Comparison of ENCODE assay signal across 30 cellular contexts in genomic region chr11:64691543-64691942, GRCh38. TPM values are rescaled to one million over a fixed set of nuclear protein-coding genes. Genes with fewer than 3 reads are reported as not detected.
DNase-seq lines count a peak whose midpoint lies in the region; ATAC-seq, FAIRE-seq and TF ChIP-seq lines count a peak whose summit lies in the region.
"Had no signal": no experiment of that assay in that cellular context is flagged by ENCODE, and none has a peak within 500 bp of the region (broad histone marks: within the 10 kb centered on the region; RNA-seq: fewer than 3 reads in every experiment).

No MANE protein-coding gene starts in this region.

- TF ChIP-seq RAD21 in K562 (CRISPR knock-in tag; conservative IDR thresholded peaks at IDR 0.05 in 1 of 2, IDR thresholded peaks at IDR 0.05 in 1 of 2), result no peak

- WGBS in K562 (ENCODE audit: insufficient coverage, low coverage, missing lambda C conversion rate), result 6% methylated on average over 1 of the region's 1 CpG

- no peaks in the 10 kb centered on the region for H3K9me3 Mint-ChIP-seq in activated naive CD4-positive, alpha-beta T cell treated with anti-CD3 and anti-CD28 coated beads, Interleukin-2, amount 50 U/mL, for 24 hours
- H3K9me3 Mint-ChIP-seq in stimulated activated effector memory CD8-positive, alpha-beta T cell treated with anti-CD3 and anti-CD28 coated beads, Interleukin-12 subunit alpha, Interleukin-12 subunit beta, amount 100 ng/mL, for 72 hours, result no peaks in the 10 kb centered on the region
- H3K9me3 Mint-ChIP-seq: CD4-positive, alpha-beta memory T cell; CD8-positive, alpha-beta memory T cell had no signal

- POLR2A ChIA-PET in K562 (lab: Yijun Ruan, JAX), result interaction anchor here (1.1 kb wide), 1 partner anchor 8 kb away, joined by 3 read pairs; no protein-coding TSS in a partner anchor

- FAIRE-seq in K562 (lab: Jason Lieb, UNC), result no peak
- FAIRE-seq: A204.1, GM12878, GM18507, GM19239 had no signal

- H3K4me3 ChIP-seq in BLaER1 treated with 17β-estradiol and CSF1 and Interleukin-3, amounts not matched to agents 10 nM and 100 nM, result no peak overlapping the region
- H3K4me3 ChIP-seq in K562 (no peak overlapping the region), left lung (no peak overlapping the region)
- H3K4me3 ChIP-seq: GM12878 had no signal

- ATAC-seq in K562 (no peak), GM18870 (IDR thresholded peaks at IDR 0.05; ENCODE audit: unreplicated experiment) (no peak), left lung (no peak)
- no peak for ATAC-seq in stimulated activated effector memory CD8-positive, alpha-beta T cell treated with anti-CD3 and anti-CD28 coated beads, Interleukin-12 subunit alpha, Interleukin-12 subunit beta, amount 100 ng/mL, for 72 hours
- ATAC-seq: GM12878 had no signal

- no peak for DNase-seq in activated naive CD4-positive, alpha-beta T cell treated with anti-CD3 and anti-CD28 coated beads, Interleukin-2, amount 50 U/mL, for 16 hours
- DNase-seq in K562 (ENCODE audit: extremely low read depth in 1 of 4, low spot score in 3 of 4) (no peak), left lung (no peak)
- DNase-seq in stimulated activated effector memory CD8-positive, alpha-beta T cell treated with anti-CD3 and anti-CD28 coated beads, Interleukin-12 subunit alpha, Interleukin-12 subunit beta, amount 100 ng/mL, for 72 hours (ENCODE audit: low spot score in 2 of 2), result no peak
- DNase-seq in stimulated activated CD8-positive, alpha-beta memory T cell treated with anti-CD3 and anti-CD28 coated beads, Interleukin-4, amount 100 ng/mL, for 48 hours, result no peak
- DNase-seq: 8988T; ACHN; BE2C; C1 segment of cervical spinal cord; CD4-positive, alpha-beta memory T cell; CD4-positive, CD25-positive, alpha-beta regulatory T cell; CD8-positive, alpha-beta memory T cell; COR-L47; DMS 273 treated with DMSO at 0.1 percent for 48 hours; DMS153; DMS53; DMS79; DND-41; EL; GDM1 had no signal

- H3K4me1 ChIP-seq in BLaER1 treated with 17β-estradiol and CSF1 and Interleukin-3, amounts not matched to agents 10 nM and 100 nM, result peaks cover 68 to 100% (median 99%) of the 10 kb centered on the region in 10 experiments
- H3K4me1 ChIP-seq in K562 (replicated peaks in 1 of 2; ENCODE audit: control insufficient read depth in 2 of 2, insufficient read depth in 2 of 2, low read length in 2 of 2) (peaks cover 0 to 6% of the 10 kb centered on the region in 2 experiments; a peak in 3 of 5 replicates), left lung (peaks cover 0 to 15% of the 10 kb centered on the region in 2 donors)

- no peaks in the 10 kb centered on the region for H4K20me1 ChIP-seq in BLaER1 treated with 17β-estradiol and CSF1 and Interleukin-3, amounts not matched to agents 10 nM and 100 nM
- H4K20me1 ChIP-seq in K562 (replicated peaks; ENCODE audit: control insufficient read depth, insufficient read depth, low read length), result no peaks in the 10 kb centered on the region

- H3K36me3 ChIP-seq in BLaER1 treated with 17β-estradiol and CSF1 and Interleukin-3, amounts not matched to agents 10 nM and 100 nM, result no peaks in the 10 kb centered on the region
- H3K36me3 ChIP-seq in K562 (ENCODE audit: control insufficient read depth, insufficient read depth, low read length), result no peaks in the 10 kb centered on the region
- no peaks in the 10 kb centered on the region for H3K36me3 ChIP-seq in left lung
- H3K36me3 ChIP-seq: BE2C had no signal

- no peak overlapping the region for H3K9ac ChIP-seq in BLaER1 treated with 17β-estradiol and CSF1 and Interleukin-3, amounts not matched to agents 10 nM and 100 nM
- no peak overlapping the region for H3K9ac ChIP-seq in K562 (ENCODE audit: insufficient read depth in 1 of 2, low read depth in 2 of 2, low read length in 2 of 2)

- peak overlapping the region; percentile 49 for H3K27ac Mint-ChIP-seq in activated naive CD4-positive, alpha-beta T cell treated with anti-CD3 and anti-CD28 coated beads, Interleukin-2, amount 50 U/mL, for 24 hours
- peak overlapping the region; percentile 15 for H3K27ac Mint-ChIP-seq in stimulated activated effector memory CD8-positive, alpha-beta T cell treated with anti-CD3 and anti-CD28 coated beads, Interleukin-12 subunit alpha, Interleukin-12 subunit beta, amount 100 ng/mL, for 72 hours
- H3K27ac Mint-ChIP-seq: CD4-positive, alpha-beta memory T cell had no signal

- H3K27me3 Mint-ChIP-seq in activated naive CD4-positive, alpha-beta T cell treated with anti-CD3 and anti-CD28 coated beads, Interleukin-2, amount 50 U/mL, for 24 hours, result peaks cover 7% of the 10 kb centered on the region

- peak overlapping the region in 10 of 11 experiments; percentile 13 to 95 (median 90); a peak in 20 of 22 replicates for H3K4me2 ChIP-seq in BLaER1 treated with 17β-estradiol and CSF1 and Interleukin-3, amounts not matched to agents 10 nM and 100 nM
- no peak overlapping the region for H3K4me2 ChIP-seq in K562 (ENCODE audit: insufficient read depth, low read length)

- peaks cover 27% of the 10 kb centered on the region for H3K4me1 Mint-ChIP-seq in activated naive CD4-positive, alpha-beta T cell treated with anti-CD3 and anti-CD28 coated beads, Interleukin-2, amount 50 U/mL, for 24 hours
- peaks cover 42% of the 10 kb centered on the region for H3K4me1 Mint-ChIP-seq in stimulated activated effector memory CD8-positive, alpha-beta T cell treated with anti-CD3 and anti-CD28 coated beads, Interleukin-12 subunit alpha, Interleukin-12 subunit beta, amount 100 ng/mL, for 72 hours

- TF ChIP-seq POLR2A in K562 (conservative IDR thresholded peaks at IDR 0.05), result no peak

- in situ Hi-C loops in K562 (cut with MboI), result no loop called here

- BruUV-seq in K562 (replicated peaks; lab: Mats Ljungman, UMichigan), result no TSS peak

- no peaks in the 10 kb centered on the region for H3K36me3 Mint-ChIP-seq in activated naive CD4-positive, alpha-beta T cell treated with anti-CD3 and anti-CD28 coated beads, Interleukin-2, amount 50 U/mL, for 24 hours
- H3K36me3 Mint-ChIP-seq in stimulated activated effector memory CD8-positive, alpha-beta T cell treated with anti-CD3 and anti-CD28 coated beads, Interleukin-12 subunit alpha, Interleukin-12 subunit beta, amount 100 ng/mL, for 72 hours, result no peaks in the 10 kb centered on the region
- H3K36me3 Mint-ChIP-seq: CD14-positive monocyte; CD4-positive, alpha-beta memory T cell; CD4-positive, CD25-positive, alpha-beta regulatory T cell had no signal

- no peaks in the 10 kb centered on the region for H3K9me3 ChIP-seq in BLaER1 treated with 17β-estradiol and CSF1 and Interleukin-3, amounts not matched to agents 10 nM and 100 nM (replicated peaks in 1 of 11)
- H3K9me3 ChIP-seq in K562 (replicated peaks; ENCODE audit: control insufficient read depth, insufficient read depth, low read depth, low read length), result no peaks in the 10 kb centered on the region
- no peaks in the 10 kb centered on the region for H3K9me3 ChIP-seq in left lung
- H3K9me3 ChIP-seq: BE2C had no signal

- TF ChIP-seq CTCF in K562 (IDR thresholded peaks at IDR 0.05 in 2 of 3, conservative IDR thresholded peaks at IDR 0.05 in 1 of 3; ENCODE audit: insufficient read depth in 2 of 3, low read depth in 1 of 3, low read length in 3 of 3) (no peak), left lung (IDR thresholded peaks at IDR 0.05) (no peak)

- TF ChIP-seq EP300 in K562 (IDR thresholded peaks at IDR 0.05; ENCODE audit: low read length), result no peak

- CTCF ChIA-PET in K562 (lab: Yijun Ruan, JAX; ENCODE audit: low intra/inter-chr PET ratio), result no interaction called here

- no peaks in the 10 kb centered on the region for H3K79me2 ChIP-seq in K562 (ENCODE audit: control insufficient read depth, insufficient read depth, low read length)

- no peak overlapping the region for H3K4me3 Mint-ChIP-seq in activated naive CD4-positive, alpha-beta T cell treated with anti-CD3 and anti-CD28 coated beads, Interleukin-2, amount 50 U/mL, for 24 hours
- no peak overlapping the region for H3K4me3 Mint-ChIP-seq in stimulated activated effector memory CD8-positive, alpha-beta T cell treated with anti-CD3 and anti-CD28 coated beads, Interleukin-12 subunit alpha, Interleukin-12 subunit beta, amount 100 ng/mL, for 72 hours
- H3K4me3 Mint-ChIP-seq: CD4-positive, CD25-positive, alpha-beta regulatory T cell; CD8-positive, alpha-beta memory T cell had no signal

- intact Hi-C loops in K562 (cut with micrococcal nuclease), result no loop called here
- intact Hi-C loops in left lung (cut with DNase I), result no loop called here

- H2AFZ ChIP-seq in K562 (ENCODE audit: low read depth, low read length), result no peak overlapping the region

- H3K27ac ChIP-seq in BLaER1 treated with 17β-estradiol and CSF1 and Interleukin-3, amounts not matched to agents 10 nM and 100 nM, result peak overlapping the region in 2 of 11 experiments; percentile 66 to 76; a peak in 1 of 22 replicates
- H3K27ac ChIP-seq in K562 (ENCODE audit: extremely low read depth, low read depth, low read length) (no peak overlapping the region), left lung (no peak overlapping the region)

- H3K9me1 ChIP-seq in K562 (ENCODE audit: control insufficient read depth, insufficient read depth, low read length), result no peaks in the 10 kb centered on the region

- H3K27me3 ChIP-seq in BLaER1 treated with 17β-estradiol and CSF1 and Interleukin-3, amounts not matched to agents 10 nM and 100 nM, result no peaks in the 10 kb centered on the region
- H3K27me3 ChIP-seq in K562 (ENCODE audit: control insufficient read depth in 2 of 2, insufficient read depth in 2 of 2, low read length in 2 of 2) (peaks cover 10 to 62% of the 10 kb centered on the region in 2 experiments; a peak in 4 of 5 replicates), left lung (peaks cover 11 to 35% of the 10 kb centered on the region in 2 donors)
- H3K27me3 ChIP-seq: BE2C had no signal

RNA-seq across cellular contexts. Expression of gene NRXN2, which starts 31.5 kb away (rescaled TPM):
- total RNA-seq in K562 (2011; cell fraction: chromatin; rRNA removed; ENCODE audit: low replicate concordance), result 0.81 and 1.7 TPM in 2 replicates
- total RNA-seq in K562 (2011; cell fraction: nucleolus; rRNA removed), result 2.2 and 2.4 TPM in 2 replicates
- total RNA-seq in K562 (2011; cell fraction: nucleoplasm; rRNA removed), result 1.5 and 2.8 TPM in 2 replicates
- total RNA-seq in K562 (2014; rRNA removed) (0.45 and 0.53 TPM in 2 replicates), K562 (2014; rRNA removed; fragmentation: Illumina TruSeq; extraction: Trizol) (not detected in 2 replicates), K562 (2015; rRNA removed; fragmentation: Illumina TruSeq; extraction: Trizol) (0.11 TPM in 1 of 2 replicates, not detected in the other), K562 (2021) (0.47 and 0.69 TPM in 2 replicates), left lung (1 to 10 TPM; 3.5 to 7.9 TPM)
- polyA plus RNA-seq in K562 (2011; rRNA removed) (0.15 and 0.18 TPM in 2 replicates), K562 (2014; fragmentation: Illumina TruSeq; extraction: Trizol) (0.07 and 0.08 TPM in 2 replicates), K562 (2014; fragmentation: Nextera tagmentation; extraction: Ambion mirVana) (not detected), K562 (2014; rRNA removed) (0.12 TPM in 1 of 2 replicates, not detected in the other)
- polyA plus RNA-seq in K562 (2011; cell fraction: cytosol; rRNA removed), result 0.09 and 1.3 TPM in 2 replicates
- 0.70 and 0.88 TPM in 2 replicates for polyA plus RNA-seq in K562 (2011; cell fraction: nucleus; rRNA removed)
- polyA plus RNA-seq in K562 (2012), result 0.33 and 0.36 TPM in 2 replicates
- 0.09 and 0.53 TPM in 2 replicates for polyA minus RNA-seq in K562 (2011; rRNA and poly(A)+ RNA removed)
- polyA minus RNA-seq in K562 (2011; cell fraction: cytosol; rRNA and poly(A)+ RNA removed), result 3.1 TPM in 1 of 2 replicates, not detected in the other
- polyA minus RNA-seq in K562 (2011; cell fraction: nucleus; rRNA and poly(A)+ RNA removed), result 1.3 and 1.7 TPM in 2 replicates
- polyA plus RNA-seq: AG04450; CD14-positive monocyte; CD4-positive, alpha-beta memory T cell; CD4-positive, CD25-positive, alpha-beta regulatory T cell; CD8-positive, alpha-beta memory T cell had no signal

RNA-seq across cellular contexts. Expression of gene RASGRP2, which starts 52.4 kb away (rescaled TPM):
- 26.8 and 84.8 TPM in 2 replicates for total RNA-seq in K562 (2011; cell fraction: chromatin; rRNA removed; ENCODE audit: low replicate concordance)
- total RNA-seq in K562 (2011; cell fraction: nucleolus; rRNA removed), result 33.2 and 45.9 TPM in 2 replicates
- 30.1 and 31.5 TPM in 2 replicates for total RNA-seq in K562 (2011; cell fraction: nucleoplasm; rRNA removed)
- total RNA-seq in K562 (2014; rRNA removed) (10.8 and 12.3 TPM in 2 replicates), K562 (2014; rRNA removed; fragmentation: Illumina TruSeq; extraction: Trizol) (4.2 and 5.3 TPM in 2 replicates), K562 (2015; rRNA removed; fragmentation: Illumina TruSeq; extraction: Trizol) (4.1 and 5.0 TPM in 2 replicates), K562 (2021) (14.6 and 15.8 TPM in 2 replicates), left lung (10 to 100 TPM; 10.8 to 35.3 TPM)
- polyA plus RNA-seq in K562 (2011; rRNA removed) (15.7 and 16.6 TPM in 2 replicates), K562 (2014; fragmentation: Illumina TruSeq; extraction: Trizol) (5.5 and 6.3 TPM in 2 replicates), K562 (2014; fragmentation: Nextera tagmentation; extraction: Ambion mirVana) (1 to 10 TPM in 1 of 2 experiments, under 1 TPM in 1; 0.87 to 1.1 TPM), K562 (2014; rRNA removed) (15.8 and 22.7 TPM in 2 replicates)
- 13.8 and 38.4 TPM in 2 replicates for polyA plus RNA-seq in K562 (2011; cell fraction: cytosol; rRNA removed)
- polyA plus RNA-seq in K562 (2011; cell fraction: nucleus; rRNA removed), result 53.6 and 109 TPM in 2 replicates
- 19.5 and 23.1 TPM in 2 replicates for polyA plus RNA-seq in K562 (2012)
- 3.7 and 10.1 TPM in 2 replicates for polyA minus RNA-seq in K562 (2011; rRNA and poly(A)+ RNA removed)
- polyA minus RNA-seq in K562 (2011; cell fraction: cytosol; rRNA and poly(A)+ RNA removed), result 12.1 and 13.2 TPM in 2 replicates
- polyA minus RNA-seq in K562 (2011; cell fraction: nucleus; rRNA and poly(A)+ RNA removed), result 16.0 and 20.5 TPM in 2 replicates
- total RNA-seq: Daoy had no signal
